Comparison of ENCODE assay signal across 27 cellular contexts in genomic region chr3:165883126-165883525, GRCh38. TPM values are rescaled to one million over a fixed set of nuclear protein-coding genes. Genes with fewer than 3 reads are reported as not detected.
"Had no signal": no experiment of that assay in that cellular context is flagged by ENCODE, and none has a peak within 500 bp of the region (broad histone marks: within the 10 kb centered on the region; RNA-seq: fewer than 3 reads in every experiment).

No MANE protein-coding gene starts in this region.

- ATAC-seq: activated naive CD4-positive, alpha-beta T cell treated with anti-CD3 and anti-CD28 coated beads, Interleukin-2, amount 50 U/mL, for 72 hours; activated T-cell treated with anti-CD3 and anti-CD28 coated beads, Interleukin-2, amount 50 U/mL, for 72 hours; esophagus mucosa had no signal

- H3K4me3 ChIP-seq: ascending aorta, breast epithelium, cardiac muscle cell, colonic mucosa had no signal

- H3K4me1 ChIP-seq: ascending aorta, breast epithelium, colonic mucosa had no signal

- DNase-seq: activated CD4-positive, alpha-beta memory T cell treated with anti-CD3 and anti-CD28 coated beads, Interleukin-2, amount 10 ng/mL, durations not matched to agents 7 days and 5 days; activated CD4-positive, alpha-beta T cell treated with anti-CD3 and anti-CD28 coated beads for 1 hour; activated CD4-positive, alpha-beta T cell treated with anti-CD3 and anti-CD28 coated beads for 4 hours; activated CD4-positive, alpha-beta T cell treated with anti-CD3 and anti-CD28 coated beads, Interleukin-2, amount 10 ng/mL, durations not matched to agents 7 days and 5 days; activated CD4-positive, alpha-beta T cell treated with anti-CD3 and anti-CD28 coated beads, Interleukin-2, amount 50 U/mL, for 4 hours; activated CD8-positive, alpha-beta memory T cell treated with anti-CD3 and anti-CD28 coated beads, Interleukin-2, amount 50 U/mL, for 48 hours; activated gamma-delta T cell; activated naive CD4-positive, alpha-beta T cell; activated naive CD4-positive, alpha-beta T cell treated with anti-CD3 and anti-CD28 coated beads, Interleukin-2, amount 10 ng/mL, durations not matched to agents 7 days and 5 days; activated naive CD8-positive, alpha-beta T cell treated with anti-CD3 and anti-CD28 coated beads, Interleukin-2, amount 10 ng/mL, durations not matched to agents 7 days and 5 days; activated T-cell treated with anti-CD3 and anti-CD28 coated beads for 4 hours; activated T-cell treated with anti-CD3 and anti-CD28 coated beads, Interleukin-2, amount 50 U/mL, for 24 hours; activated T-cell treated with anti-CD3 and anti-CD28 coated beads, Interleukin-2, amount 50 U/mL, for 72 hours; central memory CD4-positive, alpha-beta T cell; cerebellar nuclear complex; colonic mucosa; effector CD8-positive, alpha-beta T cell; endodermal cell; foreskin fibroblast; head of caudate nucleus; hippocampal formation had no signal

- FAIRE-seq: frontal cortex had no signal

- H3K27ac ChIP-seq: ascending aorta, breast epithelium, cardiac muscle cell, colonic mucosa had no signal

- H3K36me3 ChIP-seq: ascending aorta, breast epithelium, cardiac muscle cell, colonic mucosa had no signal

- H3K27me3 ChIP-seq: ascending aorta, breast epithelium, cardiac muscle cell, colonic mucosa had no signal

- H3K9me3 ChIP-seq: ascending aorta, breast epithelium, colonic mucosa had no signal

RNA-seq across cellular contexts. Expression of gene BCHE, which starts 45.9 kb away (rescaled TPM):
- total RNA-seq: activated CD4-positive, alpha-beta memory T cell treated with anti-CD3 and anti-CD28 coated beads, Interleukin-2, amount 10 ng/mL, durations not matched to agents 7 days and 5 days; activated CD4-positive, alpha-beta T cell treated with anti-CD3 and anti-CD28 coated beads, Interleukin-2, amount 10 ng/mL, durations not matched to agents 7 days and 5 days; activated naive CD4-positive, alpha-beta T cell treated with anti-CD3 and anti-CD28 coated beads, Interleukin-2, amount 50 U/mL, for 72 hours; activated naive CD8-positive, alpha-beta T cell treated with anti-CD3 and anti-CD28 coated beads, Interleukin-2, amount 10 ng/mL, durations not matched to agents 7 days and 5 days; activated T-cell treated with anti-CD3 and anti-CD28 coated beads, Interleukin-2, amount 50 U/mL, for 72 hours; ascending aorta had no signal
